30 cellular contexts compared by ENCODE assay signal in the genomic region with DNA sequence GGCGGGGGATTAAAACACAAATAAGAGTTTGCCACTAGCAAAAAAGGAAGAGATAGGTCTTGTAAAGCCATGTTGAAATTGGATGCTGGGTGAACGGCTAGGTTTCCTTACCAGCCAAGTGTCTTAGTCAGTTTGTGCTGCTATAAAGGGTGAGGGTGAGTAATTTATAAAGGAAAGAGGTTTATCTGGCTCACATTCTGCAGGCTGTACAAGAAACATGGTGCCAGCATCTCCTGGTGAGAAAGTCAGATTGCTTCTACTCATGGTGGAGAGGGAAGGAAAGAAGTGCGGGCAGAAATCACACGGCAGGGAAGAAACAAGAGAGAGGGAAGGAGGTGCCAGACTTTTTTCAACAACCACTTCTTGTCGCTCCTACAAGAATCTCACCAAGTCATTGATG.
"Had no signal": no experiment of that assay in that cellular context is flagged by ENCODE, and none has a peak within 500 bp of the region (broad histone marks: within the 10 kb centered on the region; RNA-seq: fewer than 3 reads in every experiment).

No MANE protein-coding gene starts in this region.

- H3K27ac Mint-ChIP-seq: activated CD4-positive, alpha-beta memory T cell treated with anti-CD3 and anti-CD28 coated beads, Interleukin-2, amount 10 ng/mL, durations not matched to agents 7 days and 5 days; activated CD4-positive, alpha-beta T cell treated with anti-CD3 and anti-CD28 coated beads, Interleukin-2, amount 10 ng/mL, durations not matched to agents 7 days and 5 days; activated naive CD4-positive, alpha-beta T cell treated with anti-CD3 and anti-CD28 coated beads, Interleukin-2, amount 10 ng/mL, durations not matched to agents 7 days and 5 days; activated naive CD4-positive, alpha-beta T cell treated with anti-CD3 and anti-CD28 coated beads, Interleukin-2, amount 50 U/mL, for 72 hours; activated naive CD8-positive, alpha-beta T cell treated with anti-CD3 and anti-CD28 coated beads, Interleukin-2, amount 10 ng/mL, durations not matched to agents 7 days and 5 days; activated T-cell treated with anti-CD3 and anti-CD28 coated beads, Interleukin-2, amount 50 U/mL, for 24 hours; activated T-cell treated with anti-CD3 and anti-CD28 coated beads, Interleukin-2, amount 50 U/mL, for 72 hours; brain; T-helper 17 cell; T-helper 2 cell treated with Interferon-gamma antibody and Interleukin-4, amounts not matched to agents 5 μg/mL and 100 μg/mL, for 36 hours had no signal

- H3K4me3 Mint-ChIP-seq: activated CD4-positive, alpha-beta memory T cell treated with anti-CD3 and anti-CD28 coated beads, Interleukin-2, amount 10 ng/mL, durations not matched to agents 7 days and 5 days; activated CD4-positive, alpha-beta T cell treated with anti-CD3 and anti-CD28 coated beads, Interleukin-2, amount 10 ng/mL, durations not matched to agents 7 days and 5 days; activated naive CD4-positive, alpha-beta T cell treated with anti-CD3 and anti-CD28 coated beads, Interleukin-2, amount 10 ng/mL, durations not matched to agents 7 days and 5 days; activated naive CD8-positive, alpha-beta T cell treated with anti-CD3 and anti-CD28 coated beads, Interleukin-2, amount 10 ng/mL, durations not matched to agents 7 days and 5 days; activated T-cell treated with anti-CD3 and anti-CD28 coated beads, Interleukin-2, amount 50 U/mL, for 24 hours; activated T-cell treated with anti-CD3 and anti-CD28 coated beads, Interleukin-2, amount 50 U/mL, for 72 hours; brain; T-helper 17 cell; T-helper 2 cell treated with Interferon-gamma antibody and Interleukin-4, amounts not matched to agents 5 μg/mL and 100 μg/mL, for 36 hours had no signal

- H3K27me3 ChIP-seq: ascending aorta, breast epithelium, cardiac muscle cell, colonic mucosa had no signal

- H3K9me3 Mint-ChIP-seq: activated CD4-positive, alpha-beta T cell treated with anti-CD3 and anti-CD28 coated beads, Interleukin-2, amount 10 ng/mL, durations not matched to agents 7 days and 5 days; activated T-cell treated with anti-CD3 and anti-CD28 coated beads, Interleukin-2, amount 50 U/mL, for 24 hours; brain had no signal

- H3K4me3 ChIP-seq: ascending aorta, breast epithelium, cardiac muscle cell, colonic mucosa had no signal

- H3K27me3 Mint-ChIP-seq: activated CD4-positive, alpha-beta memory T cell treated with anti-CD3 and anti-CD28 coated beads, Interleukin-2, amount 10 ng/mL, durations not matched to agents 7 days and 5 days; activated CD4-positive, alpha-beta T cell treated with anti-CD3 and anti-CD28 coated beads, Interleukin-2, amount 10 ng/mL, durations not matched to agents 7 days and 5 days; activated naive CD4-positive, alpha-beta T cell treated with anti-CD3 and anti-CD28 coated beads, Interleukin-2, amount 10 ng/mL, durations not matched to agents 7 days and 5 days; activated naive CD8-positive, alpha-beta T cell treated with anti-CD3 and anti-CD28 coated beads, Interleukin-2, amount 10 ng/mL, durations not matched to agents 7 days and 5 days; activated T-cell treated with anti-CD3 and anti-CD28 coated beads, Interleukin-2, amount 50 U/mL, for 24 hours; T-helper 17 cell had no signal

- ATAC-seq: activated naive CD4-positive, alpha-beta T cell treated with anti-CD3 and anti-CD28 coated beads, Interleukin-2, amount 50 U/mL, for 72 hours; activated T-cell treated with anti-CD3 and anti-CD28 coated beads, Interleukin-2, amount 50 U/mL, for 72 hours; esophagus mucosa; T-helper 17 cell had no signal

- H3K36me3 ChIP-seq: ascending aorta, breast epithelium, cardiac muscle cell, colonic mucosa had no signal

- H3K36me3 Mint-ChIP-seq: activated naive CD4-positive, alpha-beta T cell treated with anti-CD3 and anti-CD28 coated beads, Interleukin-2, amount 10 ng/mL, durations not matched to agents 7 days and 5 days; activated naive CD4-positive, alpha-beta T cell treated with anti-CD3 and anti-CD28 coated beads, Interleukin-2, amount 50 U/mL, for 72 hours; activated naive CD8-positive, alpha-beta T cell treated with anti-CD3 and anti-CD28 coated beads, Interleukin-2, amount 10 ng/mL, durations not matched to agents 7 days and 5 days; brain had no signal

- H3K4me1 Mint-ChIP-seq: activated CD4-positive, alpha-beta memory T cell treated with anti-CD3 and anti-CD28 coated beads, Interleukin-2, amount 10 ng/mL, durations not matched to agents 7 days and 5 days; activated CD4-positive, alpha-beta T cell treated with anti-CD3 and anti-CD28 coated beads, Interleukin-2, amount 10 ng/mL, durations not matched to agents 7 days and 5 days; activated naive CD4-positive, alpha-beta T cell treated with anti-CD3 and anti-CD28 coated beads, Interleukin-2, amount 10 ng/mL, durations not matched to agents 7 days and 5 days; activated naive CD8-positive, alpha-beta T cell treated with anti-CD3 and anti-CD28 coated beads, Interleukin-2, amount 10 ng/mL, durations not matched to agents 7 days and 5 days; brain; T-helper 17 cell had no signal

- H3K27ac ChIP-seq: ascending aorta, breast epithelium, cardiac muscle cell, colonic mucosa had no signal

- H3K4me1 ChIP-seq: ascending aorta, breast epithelium, colonic mucosa had no signal

- DNase-seq: activated CD4-positive, alpha-beta memory T cell treated with anti-CD3 and anti-CD28 coated beads, Interleukin-2, amount 10 ng/mL, durations not matched to agents 7 days and 5 days; activated CD4-positive, alpha-beta T cell treated with anti-CD3 and anti-CD28 coated beads for 1 hour; activated CD4-positive, alpha-beta T cell treated with anti-CD3 and anti-CD28 coated beads for 4 hours; activated CD4-positive, alpha-beta T cell treated with anti-CD3 and anti-CD28 coated beads, Interleukin-2, amount 10 ng/mL, durations not matched to agents 7 days and 5 days; activated CD4-positive, alpha-beta T cell treated with anti-CD3 and anti-CD28 coated beads, Interleukin-2, amount 50 U/mL, for 4 hours; activated CD8-positive, alpha-beta memory T cell treated with anti-CD3 and anti-CD28 coated beads, Interleukin-2, amount 50 U/mL, for 48 hours; activated gamma-delta T cell; activated naive CD4-positive, alpha-beta T cell; activated naive CD4-positive, alpha-beta T cell treated with anti-CD3 and anti-CD28 coated beads, Interleukin-2, amount 10 ng/mL, durations not matched to agents 7 days and 5 days; activated naive CD8-positive, alpha-beta T cell treated with anti-CD3 and anti-CD28 coated beads, Interleukin-2, amount 10 ng/mL, durations not matched to agents 7 days and 5 days; activated T-cell treated with anti-CD3 and anti-CD28 coated beads for 4 hours; activated T-cell treated with anti-CD3 and anti-CD28 coated beads, Interleukin-2, amount 50 U/mL, for 24 hours; activated T-cell treated with anti-CD3 and anti-CD28 coated beads, Interleukin-2, amount 50 U/mL, for 72 hours; central memory CD4-positive, alpha-beta T cell; cerebellar nuclear complex; colonic mucosa; effector CD8-positive, alpha-beta T cell; foreskin fibroblast; head of caudate nucleus; T-helper 1 cell; T-helper 17 cell; T1000 had no signal

- H3K9me3 ChIP-seq: ascending aorta, breast epithelium, colonic mucosa had no signal

- FAIRE-seq: frontal cortex had no signal
